ENCODE assay signal across 13 cellular contexts in the genomic region with DNA sequence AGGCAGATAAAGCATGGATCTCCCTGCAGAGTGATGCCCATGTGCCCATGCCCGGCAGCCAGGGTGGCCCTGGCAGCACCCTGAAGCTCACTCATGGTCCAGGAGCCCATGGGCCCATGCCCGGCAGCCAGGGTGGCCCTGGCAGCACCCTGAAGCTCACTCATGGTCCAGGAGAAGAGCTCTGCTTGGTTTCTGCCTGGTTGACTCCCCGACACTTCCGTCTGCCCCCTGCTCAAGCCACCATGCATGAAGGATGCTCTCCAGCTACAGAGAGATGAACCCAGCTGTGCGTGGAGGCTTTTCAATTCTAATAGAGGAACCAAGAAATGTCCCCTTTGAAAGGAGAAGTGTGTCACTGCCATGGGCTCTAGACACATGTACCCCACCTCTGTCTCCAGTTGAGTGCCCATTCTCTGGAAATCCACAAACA. TPM values are rescaled to one million over a fixed set of nuclear protein-coding genes. Genes with fewer than 3 reads are reported as not detected.
DNase-seq lines count a peak whose midpoint lies in the region; ATAC-seq and FAIRE-seq lines count a peak whose summit lies in the region.
"Had no signal": no experiment of that assay in that cellular context is flagged by ENCODE, and none has a peak within 500 bp of the region (broad histone marks: within the 10 kb centered on the region; RNA-seq: fewer than 3 reads in every experiment).

No MANE protein-coding gene starts in this region.

- CTCF ChIA-PET in activated CD4-positive, alpha-beta T cell treated with anti-CD3 and anti-CD28 coated beads, Interleukin-2, amount 10 ng/mL, durations not matched to agents 7 days and 5 days (lab: Charles Lee) = interaction anchor here (1.2 to 3.7 kb wide), 3 partner anchors 27 to 112 kb away, joined by 3 to 16 read pairs (median 4); no protein-coding TSS in a partner anchor

- H3K4me3 Mint-ChIP-seq in activated T-helper 2 cell treated with anti-CD3 and anti-CD28 coated beads, Interferon-gamma antibody, Interleukin-2, Interleukin-4, amounts not matched to agents 10 μg/mL and 5 μg/mL and 100 μg/mL, durations not matched to agents 14 hours and 24 hours and 36 hours (ENCODE audit: low read depth) = no peak overlapping the region
- H3K4me3 Mint-ChIP-seq in activated CD4-positive, alpha-beta T cell treated with anti-CD3 and anti-CD28 coated beads, Interleukin-2, amount 10 ng/mL, durations not matched to agents 7 days and 5 days = no peak overlapping the region
- H3K4me3 Mint-ChIP-seq: activated CD8-positive, alpha-beta T cell treated with anti-CD3 and anti-CD28 coated beads, Interleukin-2, amount 10 ng/mL, durations not matched to agents 7 days and 5 days; stimulated activated effector memory CD8-positive, alpha-beta T cell treated with anti-CD3 and anti-CD28 coated beads, Interleukin-12 subunit alpha, Interleukin-12 subunit beta, amount 100 ng/mL, for 72 hours had no signal

- peak; percentile 77 for ATAC-seq in GM21367 (IDR thresholded peaks at IDR 0.05; ENCODE audit: unreplicated experiment)
- ATAC-seq in HG03066 (IDR thresholded peaks at IDR 0.05; ENCODE audit: low read depth, unreplicated experiment) = peak; percentile 70
- ATAC-seq: activated CD8-positive, alpha-beta T cell treated with anti-CD3 and anti-CD28 coated beads, Interleukin-2, amount 10 ng/mL, durations not matched to agents 7 days and 5 days; stimulated activated effector memory CD8-positive, alpha-beta T cell treated with anti-CD3 and anti-CD28 coated beads, Interleukin-12 subunit alpha, Interleukin-12 subunit beta, amount 100 ng/mL, for 72 hours had no signal

- H3K27me3 Mint-ChIP-seq in activated T-helper 2 cell treated with anti-CD3 and anti-CD28 coated beads, Interferon-gamma antibody, Interleukin-2, Interleukin-4, amounts not matched to agents 10 μg/mL and 5 μg/mL and 100 μg/mL, durations not matched to agents 14 hours and 24 hours and 36 hours (ENCODE audit: low read depth) = no peaks in the 10 kb centered on the region
- H3K27me3 Mint-ChIP-seq in activated CD4-positive, alpha-beta T cell treated with anti-CD3 and anti-CD28 coated beads, Interleukin-2, amount 10 ng/mL, durations not matched to agents 7 days and 5 days = no peaks in the 10 kb centered on the region

- DNase-seq in GM18507 (ENCODE audit: extremely low spot score, insufficient read length, low read depth) (peak; percentile 50), SKM-1 (lab: John Stamatoyannopoulos, UW; ENCODE audit: unreplicated experiment) (no peak), NCI-H526 (lab: John Stamatoyannopoulos, UW) (no peak)
- no peak for DNase-seq in activated T-helper 2 cell treated with anti-CD3 and anti-CD28 coated beads, Interferon-gamma antibody, Interleukin-2, Interleukin-4, amounts not matched to agents 10 μg/mL and 5 μg/mL and 100 μg/mL, durations not matched to agents 14 hours and 24 hours and 36 hours (ENCODE audit: low spot score)
- no peak for DNase-seq in stimulated activated naive CD4-positive, alpha-beta T cell treated with Interleukin-2 at 50 U/mL for 16 hours (lab: John Stamatoyannopoulos, UW)
- DNase-seq in activated CD4-positive, alpha-beta T cell treated with anti-CD3 and anti-CD28 coated beads, Interleukin-2, amount 10 ng/mL, durations not matched to agents 7 days and 5 days = no peak
- DNase-seq: activated CD8-positive, alpha-beta T cell treated with anti-CD3 and anti-CD28 coated beads, Interleukin-2, amount 10 ng/mL, durations not matched to agents 7 days and 5 days; Caco-2 had no signal

- intact Hi-C loops in activated T-helper 2 cell treated with anti-CD3 and anti-CD28 coated beads, Interferon-gamma antibody, Interleukin-2, Interleukin-4, amounts not matched to agents 10 μg/mL and 5 μg/mL and 100 μg/mL, durations not matched to agents 14 hours and 24 hours and 36 hours (cut with micrococcal nuclease) = no loop called here

- no peaks in the 10 kb centered on the region for H3K9me3 Mint-ChIP-seq in activated T-helper 2 cell treated with anti-CD3 and anti-CD28 coated beads, Interferon-gamma antibody, Interleukin-2, Interleukin-4, amounts not matched to agents 10 μg/mL and 5 μg/mL and 100 μg/mL, durations not matched to agents 14 hours and 24 hours and 36 hours
- no peaks in the 10 kb centered on the region for H3K9me3 Mint-ChIP-seq in activated CD4-positive, alpha-beta T cell treated with anti-CD3 and anti-CD28 coated beads, Interleukin-2, amount 10 ng/mL, durations not matched to agents 7 days and 5 days
- H3K9me3 Mint-ChIP-seq: stimulated activated effector memory CD8-positive, alpha-beta T cell treated with anti-CD3 and anti-CD28 coated beads, Interleukin-12 subunit alpha, Interleukin-12 subunit beta, amount 100 ng/mL, for 72 hours had no signal

- peak overlapping the region; percentile 26 for H3K27ac Mint-ChIP-seq in activated T-helper 2 cell treated with anti-CD3 and anti-CD28 coated beads, Interferon-gamma antibody, Interleukin-2, Interleukin-4, amounts not matched to agents 10 μg/mL and 5 μg/mL and 100 μg/mL, durations not matched to agents 14 hours and 24 hours and 36 hours
- H3K27ac Mint-ChIP-seq in activated CD4-positive, alpha-beta T cell treated with anti-CD3 and anti-CD28 coated beads, Interleukin-2, amount 10 ng/mL, durations not matched to agents 7 days and 5 days = no peak overlapping the region
- H3K27ac Mint-ChIP-seq: activated CD8-positive, alpha-beta T cell treated with anti-CD3 and anti-CD28 coated beads, Interleukin-2, amount 10 ng/mL, durations not matched to agents 7 days and 5 days; stimulated activated effector memory CD8-positive, alpha-beta T cell treated with anti-CD3 and anti-CD28 coated beads, Interleukin-12 subunit alpha, Interleukin-12 subunit beta, amount 100 ng/mL, for 72 hours had no signal

- peak; percentile 80 for FAIRE-seq in GM18507 (lab: Jason Lieb, UNC)
- FAIRE-seq: astrocyte had no signal

- H3K36me3 Mint-ChIP-seq in activated T-helper 2 cell treated with anti-CD3 and anti-CD28 coated beads, Interferon-gamma antibody, Interleukin-2, Interleukin-4, amounts not matched to agents 10 μg/mL and 5 μg/mL and 100 μg/mL, durations not matched to agents 14 hours and 24 hours and 36 hours (ENCODE audit: low read depth) = no peaks in the 10 kb centered on the region
- no peaks in the 10 kb centered on the region for H3K36me3 Mint-ChIP-seq in activated CD4-positive, alpha-beta T cell treated with anti-CD3 and anti-CD28 coated beads, Interleukin-2, amount 10 ng/mL, durations not matched to agents 7 days and 5 days (ENCODE audit: low read depth)

- peaks cover 15% of the 10 kb centered on the region for H3K4me1 Mint-ChIP-seq in activated T-helper 2 cell treated with anti-CD3 and anti-CD28 coated beads, Interferon-gamma antibody, Interleukin-2, Interleukin-4, amounts not matched to agents 10 μg/mL and 5 μg/mL and 100 μg/mL, durations not matched to agents 14 hours and 24 hours and 36 hours (ENCODE audit: low read depth)
- H3K4me1 Mint-ChIP-seq in activated CD4-positive, alpha-beta T cell treated with anti-CD3 and anti-CD28 coated beads, Interleukin-2, amount 10 ng/mL, durations not matched to agents 7 days and 5 days = peaks cover 10% of the 10 kb centered on the region

- POLR2A ChIA-PET in activated CD4-positive, alpha-beta T cell treated with anti-CD3 and anti-CD28 coated beads, Interleukin-2, amount 10 ng/mL, durations not matched to agents 7 days and 5 days (lab: Charles Lee) = interaction anchor here (0.6 to 1.0 kb wide), 2 partner anchors 99 to 160 kb away, joined by 3 to 4 read pairs; no protein-coding TSS in a partner anchor

RNA-seq across cellular contexts. Expression of a gene that starts 8.7 kb away (rescaled TPM):
- 0.37 and 1.3 TPM in 2 replicates for total RNA-seq in activated T-helper 2 cell treated with anti-CD3 and anti-CD28 coated beads, Interferon-gamma antibody, Interleukin-2, Interleukin-4, amounts not matched to agents 10 μg/mL and 5 μg/mL and 100 μg/mL, durations not matched to agents 14 hours and 24 hours and 36 hours
- total RNA-seq in activated CD4-positive, alpha-beta T cell treated with anti-CD3 and anti-CD28 coated beads, Interleukin-2, amount 10 ng/mL, durations not matched to agents 7 days and 5 days = under 1 TPM; 0.40 to 0.42 TPM
- total RNA-seq: astrocyte, Caco-2, skeletal muscle tissue had no signal

RNA-seq across cellular contexts. Expression of a gene that starts 33.9 kb away (rescaled TPM):
- 66.8 and 73.1 TPM in 2 replicates for total RNA-seq in activated T-helper 2 cell treated with anti-CD3 and anti-CD28 coated beads, Interferon-gamma antibody, Interleukin-2, Interleukin-4, amounts not matched to agents 10 μg/mL and 5 μg/mL and 100 μg/mL, durations not matched to agents 14 hours and 24 hours and 36 hours
- 10 to 100 TPM; 45.8 to 61.8 TPM for total RNA-seq in activated CD4-positive, alpha-beta T cell treated with anti-CD3 and anti-CD28 coated beads, Interleukin-2, amount 10 ng/mL, durations not matched to agents 7 days and 5 days

RNA-seq across cellular contexts. Expression of a gene that starts 34.0 kb away (rescaled TPM):
- total RNA-seq in activated T-helper 2 cell treated with anti-CD3 and anti-CD28 coated beads, Interferon-gamma antibody, Interleukin-2, Interleukin-4, amounts not matched to agents 10 μg/mL and 5 μg/mL and 100 μg/mL, durations not matched to agents 14 hours and 24 hours and 36 hours = 47.4 and 48.3 TPM in 2 replicates
- 10 to 100 TPM; 39.8 to 41.1 TPM for total RNA-seq in activated CD4-positive, alpha-beta T cell treated with anti-CD3 and anti-CD28 coated beads, Interleukin-2, amount 10 ng/mL, durations not matched to agents 7 days and 5 days

RNA-seq across cellular contexts. Expression of a gene that starts 41.0 kb away (rescaled TPM):
- not detected in 2 replicates for total RNA-seq in activated T-helper 2 cell treated with anti-CD3 and anti-CD28 coated beads, Interferon-gamma antibody, Interleukin-2, Interleukin-4, amounts not matched to agents 10 μg/mL and 5 μg/mL and 100 μg/mL, durations not matched to agents 14 hours and 24 hours and 36 hours
- total RNA-seq in activated CD4-positive, alpha-beta T cell treated with anti-CD3 and anti-CD28 coated beads, Interleukin-2, amount 10 ng/mL, durations not matched to agents 7 days and 5 days = not detected
- total RNA-seq: activated CD8-positive, alpha-beta T cell treated with anti-CD3 and anti-CD28 coated beads, Interleukin-2, amount 10 ng/mL, durations not matched to agents 7 days and 5 days; Caco-2 had no signal

RNA-seq across cellular contexts. Expression of a gene that starts 49.2 kb away (rescaled TPM):
- total RNA-seq in activated T-helper 2 cell treated with anti-CD3 and anti-CD28 coated beads, Interferon-gamma antibody, Interleukin-2, Interleukin-4, amounts not matched to agents 10 μg/mL and 5 μg/mL and 100 μg/mL, durations not matched to agents 14 hours and 24 hours and 36 hours = 73.6 and 75.6 TPM in 2 replicates
- total RNA-seq in activated CD4-positive, alpha-beta T cell treated with anti-CD3 and anti-CD28 coated beads, Interleukin-2, amount 10 ng/mL, durations not matched to agents 7 days and 5 days = 10 to 100 TPM; 54.0 to 55.0 TPM
